14 cellular contexts compared by ENCODE assay signal in the genomic region with DNA sequence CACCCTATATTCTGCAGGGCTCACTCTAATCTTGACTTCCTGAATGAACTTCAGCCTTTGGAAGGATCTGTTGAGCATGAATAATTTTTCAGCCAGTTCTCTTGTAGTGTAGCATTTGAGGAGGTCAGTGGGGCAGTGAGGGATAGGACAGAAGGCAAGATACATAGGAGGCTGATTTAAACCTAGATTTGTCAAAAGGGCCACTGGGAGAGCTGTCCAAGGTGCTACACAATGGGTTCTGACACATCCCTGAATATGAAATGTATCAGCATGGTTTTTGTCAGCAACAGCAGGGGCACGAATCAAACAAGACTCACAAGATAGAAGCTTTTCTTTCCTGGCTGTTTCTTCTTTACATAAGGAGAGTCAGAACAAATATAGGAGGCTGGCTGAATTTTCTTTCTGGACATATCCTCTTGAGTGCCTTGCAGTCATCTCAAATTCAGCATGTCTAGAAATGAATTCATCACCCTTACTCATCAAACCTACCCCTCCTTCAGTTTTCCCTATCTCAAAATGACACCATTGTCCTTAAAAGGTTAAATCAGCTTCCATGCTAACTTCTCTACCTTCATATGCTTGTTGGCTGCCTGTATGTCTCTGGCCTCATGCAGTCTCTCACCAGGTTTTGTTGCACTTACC.
A peak's percentile ranks its signal among the peaks of the same experiment; 100 is the strongest.
DNase-seq lines count a peak whose midpoint lies in the region; ATAC-seq, FAIRE-seq and TF ChIP-seq lines count a peak whose summit lies in the region.
"Had no signal": no experiment of that assay in that cellular context is flagged by ENCODE, and none has a peak within 500 bp of the region (broad histone marks: within the 10 kb centered on the region; RNA-seq: fewer than 3 reads in every experiment).

No MANE protein-coding gene starts in this region.

- no peaks in the 10 kb centered on the region for H3K79me2 ChIP-seq in OCI-LY7 (ENCODE audit: insufficient read depth, low read depth, low read length)
- H3K79me2 ChIP-seq in endothelial cell of umbilical vein (ENCODE audit: control insufficient read depth, insufficient read depth, low read length): no peaks in the 10 kb centered on the region

- no peaks in the 10 kb centered on the region for H3K9me1 ChIP-seq in endothelial cell of umbilical vein (replicated peaks; ENCODE audit: control insufficient read depth, extremely low read depth, insufficient read depth, low read length)

- H2AFZ ChIP-seq in OCI-LY7 (ENCODE audit: low read length) (no peak overlapping the region), endothelial cell of umbilical vein (ENCODE audit: low read depth, low read length) (no peak overlapping the region)

- POLR2A ChIA-PET in OCI-LY7 (lab: Charles Lee): interaction anchor here (1.1 kb wide), 1 partner anchor 10 kb away, joined by 3 read pairs; no protein-coding TSS in a partner anchor
- POLR2A ChIA-PET in endothelial cell of umbilical vein (lab: Charles Lee): no interaction called here

- H3K4me1 ChIP-seq in OCI-LY7 (ENCODE audit: insufficient read depth, low read length, poor library complexity, severe bottlenecking): no peaks in the 10 kb centered on the region
- H3K4me1 ChIP-seq in endothelial cell of umbilical vein (ENCODE audit: control insufficient read depth, extremely low read depth, insufficient read depth, low read length): no peaks in the 10 kb centered on the region
- H3K4me1 ChIP-seq in heart right ventricle: no peaks in the 10 kb centered on the region
- H3K4me1 ChIP-seq: BLaER1, esophagus muscularis mucosa, transverse colon had no signal

- BruUV-seq in OCI-LY7 (replicated peaks; lab: Mats Ljungman, UMichigan): no TSS peak
- no TSS peak for BruUV-seq in endothelial cell of umbilical vein (replicated peaks; lab: Mats Ljungman, UMichigan)

- DNase-seq in activated CD8-positive, alpha-beta memory T cell treated with anti-CD3 and anti-CD28 coated beads for 24 hours: peak; percentile 48
- DNase-seq in activated CD8-positive, alpha-beta memory T cell treated with anti-CD3 and anti-CD28 coated beads, Interleukin-2, amount 50 U/mL, for 4 hours: no peak
- peak; percentile 30 for DNase-seq in OCI-LY7 (ENCODE audit: low spot score)
- DNase-seq in endothelial cell of umbilical vein (ENCODE audit: low read depth, low spot score): peak; percentile 37
- DNase-seq in skeletal muscle cell (ENCODE audit: low read depth): peak; percentile 9
- no peak for DNase-seq in heart right ventricle
- DNase-seq in NCI-H82 treated with DMSO at 0.1 percent for 48 hours (lab: John Stamatoyannopoulos, UW; ENCODE audit: unreplicated experiment): no peak
- DNase-seq: naive thymus-derived CD8-positive, alpha-beta T cell; SHP77 treated with DMSO at 0.1 percent for 48 hours; stimulated activated CD4-positive, alpha-beta T cell treated with anti-CD3 and anti-CD28 coated beads, Interleukin-4, amount 100 ng/mL, for 1 hour; transverse colon had no signal

- H3K9ac ChIP-seq in endothelial cell of umbilical vein (replicated peaks; ENCODE audit: extremely low read depth, insufficient read depth, low read length): no peak overlapping the region
- H3K9ac ChIP-seq: BLaER1 had no signal

- no peak overlapping the region for H3K4me3 ChIP-seq in OCI-LY7 (ENCODE audit: low read depth, low read length, poor library complexity, severe bottlenecking)
- no peak overlapping the region for H3K4me3 ChIP-seq in endothelial cell of umbilical vein (replicated peaks in 1 of 3; ENCODE audit: insufficient read depth in 1 of 3, low read depth in 1 of 3, low read length in 3 of 3)
- no peak overlapping the region for H3K4me3 ChIP-seq in skeletal muscle cell (ENCODE audit: low read depth, low read length)
- no peak overlapping the region for H3K4me3 ChIP-seq in heart right ventricle
- H3K4me3 ChIP-seq: BLaER1, esophagus muscularis mucosa, transverse colon had no signal

- H3K27me3 ChIP-seq in endothelial cell of umbilical vein (ENCODE audit: control insufficient read depth in 2 of 2, insufficient read depth in 2 of 2, low read length in 2 of 2) (peaks cover 3 to 7% of the 10 kb centered on the region in 2 experiments), heart right ventricle (peaks cover 0 to 58% (median 30%) of the 10 kb centered on the region in 7 donors)
- H3K27me3 ChIP-seq: BLaER1 had no signal

- H3K27ac ChIP-seq in OCI-LY7 (ENCODE audit: low read depth, low read length, poor library complexity, severe bottlenecking): no peak overlapping the region
- no peak overlapping the region for H3K27ac ChIP-seq in endothelial cell of umbilical vein (ENCODE audit: insufficient read depth, low read depth, low read length)
- H3K27ac ChIP-seq in heart right ventricle: no peak overlapping the region
- H3K27ac ChIP-seq: BLaER1, esophagus muscularis mucosa, transverse colon had no signal

- no peak for TF ChIP-seq POLR2A in endothelial cell of umbilical vein (IDR thresholded peaks at IDR 0.05; ENCODE audit: low read depth, low read length)

- H3K9me2 ChIP-seq in OCI-LY7 (ENCODE audit: insufficient read depth, low read length): no peaks in the 10 kb centered on the region

- dilution Hi-C loops in endothelial cell of umbilical vein (cut with MboI; ENCODE audit: extremely low pct_ligation_motif_present, low sequenced_read_pairs): no loop called here

- H3K36me3 ChIP-seq in OCI-LY7 (ENCODE audit: insufficient read depth, low read length) (no peaks in the 10 kb centered on the region), endothelial cell of umbilical vein (ENCODE audit: control insufficient read depth in 2 of 2, extremely low read depth in 1 of 2, insufficient read depth in 2 of 2, low read length in 2 of 2) (no peaks in the 10 kb centered on the region), heart right ventricle (no peaks in the 10 kb centered on the region)
- H3K36me3 ChIP-seq: BLaER1, esophagus muscularis mucosa, transverse colon had no signal

- WGBS in heart right ventricle, 2 donors: 27 to 28% methylated on average over 1 of the region's 1 CpG

- peak; percentile 84 for FAIRE-seq in endothelial cell of umbilical vein (lab: Jason Lieb, UNC)

- no peak overlapping the region for H3K4me2 ChIP-seq in OCI-LY7 (ENCODE audit: low read length)
- H3K4me2 ChIP-seq in endothelial cell of umbilical vein (ENCODE audit: insufficient read depth, low read length): no peak overlapping the region
- H3K4me2 ChIP-seq: BLaER1 had no signal

- CTCF ChIA-PET in OCI-LY7 (lab: Charles Lee; ENCODE audit: unreplicated experiment) (no interaction called here), endothelial cell of umbilical vein (lab: Charles Lee) (no interaction called here)

- no peak for ATAC-seq in GM21528 (IDR thresholded peaks at IDR 0.05; ENCODE audit: low FRiP score, unreplicated experiment)
- no peak for ATAC-seq in heart right ventricle
- ATAC-seq: naive thymus-derived CD8-positive, alpha-beta T cell had no signal

- H4K20me1 ChIP-seq in OCI-LY7 (ENCODE audit: insufficient read depth, low read length): no peaks in the 10 kb centered on the region
- no peaks in the 10 kb centered on the region for H4K20me1 ChIP-seq in endothelial cell of umbilical vein (replicated peaks; ENCODE audit: control insufficient read depth, extremely low read depth, insufficient read depth, low read length)
- H4K20me1 ChIP-seq: BLaER1 had no signal

- H3K9me3 ChIP-seq in OCI-LY7 (ENCODE audit: low read length) (no peaks in the 10 kb centered on the region), endothelial cell of umbilical vein (replicated peaks; ENCODE audit: control insufficient read depth, insufficient read depth, low read length) (no peaks in the 10 kb centered on the region), heart right ventricle (peaks cover 0 to 16% (median 7%) of the 10 kb centered on the region in 11 donors)
- H3K9me3 ChIP-seq: BLaER1 had no signal

- TF ChIP-seq CTCF in OCI-LY7 (conservative IDR thresholded peaks at IDR 0.05; ENCODE audit: low read length): no peak
- TF ChIP-seq CTCF in endothelial cell of umbilical vein (IDR thresholded peaks at IDR 0.05; ENCODE audit: extremely low read depth in 1 of 2, insufficient read depth in 1 of 2, low read depth in 1 of 2, low read length in 2 of 2): no peak
- TF ChIP-seq CTCF in heart right ventricle (IDR thresholded peaks at IDR 0.05): no peak

- intact Hi-C loops in OCI-LY7 (cut with micrococcal nuclease; ENCODE audit: unreplicated experiment) (no loop called here), endothelial cell of umbilical vein (cut with micrococcal nuclease) (no loop called here), heart right ventricle (cut with DNase I) (no loop called here)

TF ChIP-seq in endothelial cell of umbilical vein, 7 proteins besides CTCF, POLR2A, EP300 and RAD21:
- TF ChIP-seq GATA2 (IDR thresholded peaks at IDR 0.05; ENCODE audit: insufficient read depth, insufficient read length, low read depth, low read length) (peak; percentile 12), POLR2AphosphoS5 (IDR thresholded peaks at IDR 0.05; ENCODE audit: insufficient read depth, low read depth, low read length) (no peak)
- TF ChIP-seq, protein P1, sequence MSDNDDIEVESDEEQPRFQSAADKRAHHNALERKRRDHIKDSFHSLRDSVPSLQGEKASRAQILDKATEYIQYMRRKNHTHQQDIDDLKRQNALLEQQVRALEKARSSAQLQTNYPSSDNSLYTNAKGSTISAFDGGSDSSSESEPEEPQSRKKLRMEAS (IDR thresholded peaks at IDR 0.05; ENCODE audit: insufficient read depth, insufficient read length): no peak

Comparison
In these comparisons a context has a peak if more than half of its experiments do, and no peak if none do; other contexts are left out.
1. DNase-seq: peak in activated CD8-positive, alpha-beta memory T cell treated with anti-CD3 and anti-CD28 coated beads for 24 hours (single experiment), OCI-LY7 (single experiment), endothelial cell of umbilical vein (single experiment) and skeletal muscle cell (single experiment); none in activated CD8-positive, alpha-beta memory T cell treated with anti-CD3 and anti-CD28 coated beads, Interleukin-2, amount 50 U/mL, for 4 hours (single experiment), heart right ventricle (0 of 2) and NCI-H82 treated with DMSO at 0.1 percent for 48 hours (single experiment).